9 cellular contexts compared by ENCODE assay signal in genomic region chr3:10505050-10505790, GRCh38.
DNase-seq lines count a peak whose midpoint lies in the region; ATAC-seq and TF ChIP-seq lines count a peak whose summit lies in the region.
"Had no signal": no experiment of that assay in that cellular context is flagged by ENCODE, and none has a peak within 500 bp of the region (broad histone marks: within the 10 kb centered on the region; RNA-seq: fewer than 3 reads in every experiment).

TSS of gene ATP2B2 (minus strand) at chr3:10505586. CDS start at chr3:10449543, 56,043 bp downstream.

- peaks cover 19% of the 10 kb centered on the region for H3K27me3 Mint-ChIP-seq in activated naive CD8-positive, alpha-beta T cell treated with anti-CD3 and anti-CD28 coated beads, Interleukin-2, amount 50 U/mL, for 24 hours
- H3K27me3 Mint-ChIP-seq in memory B cell: peaks cover 10% of the 10 kb centered on the region

- H3K36me3 Mint-ChIP-seq in activated naive CD8-positive, alpha-beta T cell treated with anti-CD3 and anti-CD28 coated beads, Interleukin-2, amount 50 U/mL, for 24 hours (ENCODE audit: low read depth): no peaks in the 10 kb centered on the region
- no peaks in the 10 kb centered on the region for H3K36me3 Mint-ChIP-seq in memory B cell

- DNase-seq in stimulated activated CD4-positive, alpha-beta T cell treated with anti-CD3 and anti-CD28 coated beads, Interleukin-4, amount 100 ng/mL, for 1 hour: peak; percentile 8
- no peak for DNase-seq in stimulated activated CD4-positive, alpha-beta T cell treated with anti-CD3 and anti-CD28 coated beads, Interleukin-4, amount 100 ng/mL, for 4 hours
- DNase-seq in activated naive CD8-positive, alpha-beta T cell treated with anti-CD3 and anti-CD28 coated beads, Interleukin-2, amount 50 U/mL, for 24 hours: peak; percentile 10
- DNase-seq in memory B cell (ENCODE audit: low spot score in 2 of 2) (no peak), GM10248 (ENCODE audit: extremely low spot score) (no peak)
- no peak for DNase-seq in activated naive CD4-positive, alpha-beta T cell treated with Interleukin-2 at 50 U/mL for 16 hours
- DNase-seq: activated CD4-positive, CD25-positive, alpha-beta regulatory T cell treated with anti-CD3 and anti-CD28 coated beads, Interleukin-2, amount 50 U/mL, for 72 hours had no signal

- H3K9me3 Mint-ChIP-seq in activated naive CD8-positive, alpha-beta T cell treated with anti-CD3 and anti-CD28 coated beads, Interleukin-2, amount 50 U/mL, for 24 hours: no peaks in the 10 kb centered on the region
- H3K9me3 Mint-ChIP-seq in memory B cell: no peaks in the 10 kb centered on the region

- POLR2A ChIA-PET in GM10248 (lab: Yijun Ruan, JAX): no interaction called here

- no peak for ATAC-seq in activated naive CD8-positive, alpha-beta T cell treated with anti-CD3 and anti-CD28 coated beads, Interleukin-2, amount 50 U/mL, for 24 hours
- ATAC-seq in memory B cell (ENCODE audit: low read depth): peak; percentile 46
- ATAC-seq in HG02884 (IDR thresholded peaks at IDR 0.05; ENCODE audit: unreplicated experiment): no peak
- ATAC-seq in HG03025 (IDR thresholded peaks at IDR 0.05; ENCODE audit: low FRiP score, unreplicated experiment): no peak

- no peak within 1 kb of the TSS for H3K27ac Mint-ChIP-seq in activated naive CD8-positive, alpha-beta T cell treated with anti-CD3 and anti-CD28 coated beads, Interleukin-2, amount 50 U/mL, for 24 hours
- H3K27ac Mint-ChIP-seq in memory B cell: no peak within 1 kb of the TSS

- H3K4me1 Mint-ChIP-seq in activated naive CD8-positive, alpha-beta T cell treated with anti-CD3 and anti-CD28 coated beads, Interleukin-2, amount 50 U/mL, for 24 hours: no peaks in the 10 kb centered on the region
- H3K4me1 Mint-ChIP-seq in memory B cell: peaks cover 5% of the 10 kb centered on the region

- CTCF ChIA-PET in GM10248 (lab: Yijun Ruan, JAX): no interaction called here

- TF ChIP-seq CTCF in GM10248 (IDR thresholded peaks at IDR 0.05; ENCODE audit: control extremely low read depth, extremely low read depth, low read depth, missing control alignments): no peak

- H3K4me3 Mint-ChIP-seq in activated naive CD8-positive, alpha-beta T cell treated with anti-CD3 and anti-CD28 coated beads, Interleukin-2, amount 50 U/mL, for 24 hours: no peak within 1 kb of the TSS
- peak within 1 kb of the TSS; percentile 64 for H3K4me3 Mint-ChIP-seq in memory B cell

Comparison
In these comparisons a context has a peak if more than half of its experiments do, and no peak if none do; other contexts are left out.
1. DNase-seq: peak in stimulated activated CD4-positive, alpha-beta T cell treated with anti-CD3 and anti-CD28 coated beads, Interleukin-4, amount 100 ng/mL, for 1 hour (single experiment) and activated naive CD8-positive, alpha-beta T cell treated with anti-CD3 and anti-CD28 coated beads, Interleukin-2, amount 50 U/mL, for 24 hours (single experiment); none in stimulated activated CD4-positive, alpha-beta T cell treated with anti-CD3 and anti-CD28 coated beads, Interleukin-4, amount 100 ng/mL, for 4 hours (0 of 2), memory B cell (0 of 2), GM10248 (single experiment) and activated naive CD4-positive, alpha-beta T cell treated with Interleukin-2 at 50 U/mL for 16 hours (single experiment).